ENCODE assay signal across 24 cellular contexts in genomic region chr5:30574761-30575160, GRCh38.
"Had no signal": no experiment of that assay in that cellular context is flagged by ENCODE, and none has a peak within 500 bp of the region (broad histone marks: within the 10 kb centered on the region; RNA-seq: fewer than 3 reads in every experiment).

No MANE protein-coding gene starts in this region.

- H3K4me2 ChIP-seq: smooth muscle cell had no signal

- H3K4me1 ChIP-seq: gastrocnemius medialis, heart left ventricle, lower lobe of right lung, parathyroid adenoma, stomach, transverse colon, uterus had no signal

- H3K27me3 Mint-ChIP-seq: activated naive CD8-positive, alpha-beta T cell treated with anti-CD3 and anti-CD28 coated beads, Interleukin-2, amount 50 U/mL, for 24 hours; activated T-helper 17 cell treated with anti-CD3 and anti-CD28 coated beads, Interleukin-2, amount 50 U/mL, for 72 hours; naive B cell; stimulated activated memory B cell treated with anti-CD40 and anti-IgM and Interleukin-4, amounts not matched to agents 10 μg/mL and 1 μg/mL and 100 μg/mL, for 72 hours had no signal

- H3K79me2 ChIP-seq: parathyroid adenoma had no signal

- H3K4me3 ChIP-seq: cardiac muscle cell, gastrocnemius medialis, heart left ventricle, lower lobe of right lung, smooth muscle cell, stomach, transverse colon, uterus had no signal

- DNase-seq: activated naive CD4-positive, alpha-beta T cell treated with anti-CD3 and anti-CD28 coated beads for 36 hours; activated naive CD8-positive, alpha-beta T cell treated with anti-CD3 and anti-CD28 coated beads, Interleukin-2, amount 50 U/mL, for 24 hours; activated T-cell treated with anti-CD3 and anti-CD28 coated beads, Interleukin-2, amount 50 U/mL, for 1 hour; aorta; effector CD4-positive, alpha-beta T cell; gastrocnemius medialis; heart left ventricle; kidney; lower lobe of right lung; naive B cell; nucleus accumbens; stimulated activated CD4-positive, alpha-beta T cell treated with anti-CD3 and anti-CD28 coated beads, Interleukin-15, amount 100 ng/mL, for 24 hours; stomach; T1000; transverse colon; uterus had no signal

- H3K4me1 Mint-ChIP-seq: activated naive CD8-positive, alpha-beta T cell treated with anti-CD3 and anti-CD28 coated beads, Interleukin-2, amount 50 U/mL, for 24 hours; activated T-helper 17 cell treated with anti-CD3 and anti-CD28 coated beads, Interleukin-2, amount 50 U/mL, for 72 hours; naive B cell; stimulated activated memory B cell treated with anti-CD40 and anti-IgM and Interleukin-4, amounts not matched to agents 10 μg/mL and 1 μg/mL and 100 μg/mL, for 72 hours; WTC11 had no signal

- H3K4me3 Mint-ChIP-seq: activated naive CD4-positive, alpha-beta T cell treated with anti-CD3 and anti-CD28 coated beads for 36 hours; activated naive CD8-positive, alpha-beta T cell treated with anti-CD3 and anti-CD28 coated beads, Interleukin-2, amount 50 U/mL, for 24 hours; activated T-helper 17 cell treated with anti-CD3 and anti-CD28 coated beads, Interleukin-2, amount 50 U/mL, for 72 hours; naive B cell; stimulated activated memory B cell treated with anti-CD40 and anti-IgM and Interleukin-4, amounts not matched to agents 10 μg/mL and 1 μg/mL and 100 μg/mL, for 72 hours; T-helper 1 cell treated with Interleukin-12 subunit alpha and Interleukin-12 subunit beta and Interleukin-4 antibody, amounts not matched to agents 30 μg/mL and 1 μg/mL, for 36 hours; WTC11 had no signal

- H3K9ac ChIP-seq: parathyroid adenoma had no signal

- H3K27me3 ChIP-seq: gastrocnemius medialis, heart left ventricle, stomach, transverse colon, uterus had no signal

- H3K27ac ChIP-seq: cardiac muscle cell, gastrocnemius medialis, heart left ventricle, lower lobe of right lung, parathyroid adenoma, stomach, transverse colon, uterus had no signal

- H3K36me3 ChIP-seq: cardiac muscle cell, gastrocnemius medialis, heart left ventricle, lower lobe of right lung, stomach, transverse colon, uterus had no signal

- H3K36me3 Mint-ChIP-seq: naive B cell; stimulated activated memory B cell treated with anti-CD40 and anti-IgM and Interleukin-4, amounts not matched to agents 10 μg/mL and 1 μg/mL and 100 μg/mL, for 72 hours; WTC11 had no signal

- H2AFZ ChIP-seq: parathyroid adenoma had no signal

- H3K9me3 ChIP-seq: gastrocnemius medialis, lower lobe of right lung, transverse colon, uterus had no signal

- ATAC-seq: activated naive CD8-positive, alpha-beta T cell treated with anti-CD3 and anti-CD28 coated beads, Interleukin-2, amount 50 U/mL, for 24 hours; activated T-helper 17 cell treated with anti-CD3 and anti-CD28 coated beads, Interleukin-2, amount 50 U/mL, for 72 hours; gastrocnemius medialis; heart left ventricle; lower lobe of right lung; sciatic nerve; stimulated activated memory B cell treated with anti-CD40 and anti-IgM and Interleukin-4, amounts not matched to agents 10 μg/mL and 1 μg/mL and 100 μg/mL, for 72 hours; WTC11 had no signal
